Comparison of ENCODE assay signal across 14 cellular contexts in genomic region chr3:46829699-46830208, GRCh38. TPM values are rescaled to one million over a fixed set of nuclear protein-coding genes. Genes with fewer than 3 reads are reported as not detected.
A peak's percentile ranks its signal among the peaks of the same experiment; 100 is the strongest.
DNase-seq lines count a peak whose midpoint lies in the region; ATAC-seq, FAIRE-seq and TF ChIP-seq lines count a peak whose summit lies in the region.
"Had no signal": no experiment of that assay in that cellular context is flagged by ENCODE, and none has a peak within 500 bp of the region (broad histone marks: within the 10 kb centered on the region; RNA-seq: fewer than 3 reads in every experiment).

No MANE protein-coding gene starts in this region.

- peak; percentile 88 for FAIRE-seq in GM18507 (lab: Jason Lieb, UNC)

- TF ChIP-seq CTCF in natural killer cell (IDR thresholded peaks at IDR 0.05) = no peak
- TF ChIP-seq CTCF in BE2C (IDR thresholded peaks at IDR 0.05; ENCODE audit: low read depth, low read length) = no peak

- H3K9me3 Mint-ChIP-seq in natural killer cell = no peaks in the 10 kb centered on the region
- H3K9me3 Mint-ChIP-seq: activated naive CD4-positive, alpha-beta T cell treated with anti-CD3 and anti-CD28 coated beads, Interleukin-2, amount 50 U/mL, for 24 hours had no signal

- peaks cover 23 to 35% of the 10 kb centered on the region in 2 donors for H3K4me1 Mint-ChIP-seq in natural killer cell

- no peaks in the 10 kb centered on the region for H3K9me3 ChIP-seq in BE2C
- H3K9me3 ChIP-seq: MG63, upper lobe of left lung had no signal

- DNase-seq in GM18507 (ENCODE audit: extremely low spot score, insufficient read length, low read depth) (peak; percentile 53), natural killer cell (peak; percentile 59), NCI-H1694 (lab: John Stamatoyannopoulos, UW) (no peak), BE2C (no peak), foreskin melanocyte (no peak)
- DNase-seq: erythroblast, H7, MG63, upper lobe of left lung had no signal

- H3K4me3 Mint-ChIP-seq in natural killer cell = peak overlapping the region; percentile 17
- H3K4me3 Mint-ChIP-seq: activated naive CD4-positive, alpha-beta T cell treated with anti-CD3 and anti-CD28 coated beads, Interleukin-2, amount 50 U/mL, for 24 hours had no signal

- no peaks in the 10 kb centered on the region for H3K27me3 ChIP-seq in BE2C
- H3K27me3 ChIP-seq: MG63, upper lobe of left lung had no signal

- intact Hi-C loops in natural killer cell (cut with micrococcal nuclease) = loop anchor here (2.0 kb wide), 1 partner anchor 15 kb away; no protein-coding TSS in a partner anchor

- H3K36me3 Mint-ChIP-seq in natural killer cell = no peaks in the 10 kb centered on the region
- H3K36me3 Mint-ChIP-seq: activated naive CD4-positive, alpha-beta T cell treated with anti-CD3 and anti-CD28 coated beads, Interleukin-2, amount 50 U/mL, for 24 hours had no signal

- ATAC-seq in GM21515 (IDR thresholded peaks at IDR 0.05; ENCODE audit: unreplicated experiment) (peak; percentile 83), HG03520 (IDR thresholded peaks at IDR 0.05; ENCODE audit: unreplicated experiment) (peak; percentile 79), natural killer cell (peak; percentile 96 to 98 (median 96)), GM19324 (IDR thresholded peaks at IDR 0.05; ENCODE audit: low FRiP score, unreplicated experiment) (no peak)
- ATAC-seq: sciatic nerve had no signal

- no peak overlapping the region for H3K4me3 ChIP-seq in BE2C (ENCODE audit: low read depth, low read length)
- H3K4me3 ChIP-seq: MG63, upper lobe of left lung had no signal

- no peaks in the 10 kb centered on the region for H3K4me1 ChIP-seq in BE2C
- H3K4me1 ChIP-seq: upper lobe of left lung had no signal

- H3K36me3 ChIP-seq in BE2C = no peaks in the 10 kb centered on the region
- H3K36me3 ChIP-seq: MG63, upper lobe of left lung had no signal

- H3K27me3 Mint-ChIP-seq in natural killer cell (ENCODE audit: low read depth in 2 of 2) = no peaks in the 10 kb centered on the region
- H3K27me3 Mint-ChIP-seq: activated naive CD4-positive, alpha-beta T cell treated with anti-CD3 and anti-CD28 coated beads, Interleukin-2, amount 50 U/mL, for 24 hours had no signal

- H3K27ac Mint-ChIP-seq in natural killer cell = peak overlapping the region; percentile 77 to 92
- H3K27ac Mint-ChIP-seq: activated naive CD4-positive, alpha-beta T cell treated with anti-CD3 and anti-CD28 coated beads, Interleukin-2, amount 50 U/mL, for 24 hours had no signal

RNA-seq across cellular contexts. Expression of gene MYL3, which starts 33.5 kb away (rescaled TPM):
- total RNA-seq in natural killer cell = not detected
- not detected for polyA plus RNA-seq in BE2C (2012; ENCODE audit: insufficient read depth, insufficient read length, low read depth)

RNA-seq across cellular contexts. Expression of gene PTH1R, which starts 47.8 kb away (rescaled TPM):
- not detected for total RNA-seq in natural killer cell
- polyA plus RNA-seq in BE2C (2012; ENCODE audit: insufficient read depth, insufficient read length, low read depth) = not detected

Comparison
In these comparisons a context has a peak if more than half of its experiments do, and no peak if none do; other contexts are left out.
1. DNase-seq: peak in GM18507 (single experiment) and natural killer cell (single experiment); none in NCI-H1694 (single experiment), BE2C (single experiment) and foreskin melanocyte (single experiment).